8 cellular contexts compared by ENCODE assay signal in genomic region chr5:61933787-61934626, GRCh38.
DNase-seq lines count a peak whose midpoint lies in the region; ATAC-seq and TF ChIP-seq lines count a peak whose summit lies in the region.

No MANE protein-coding gene starts in this region.

- H3K9me3 ChIP-seq in upper lobe of left lung = no peaks in the 10 kb centered on the region

- 47 to 52% methylated on average over 4 of the region's 4 CpGs for WGBS in upper lobe of left lung, 2 donors

- ATAC-seq in HG02973 (IDR thresholded peaks at IDR 0.05; ENCODE audit: unreplicated experiment) = peak; percentile 78
- ATAC-seq in left lobe of liver = peak; percentile 95
- peak; percentile 60 to 67 for ATAC-seq in upper lobe of left lung (ENCODE audit: low FRiP score in 2 of 2)
- no peak for ATAC-seq in HG02610 (IDR thresholded peaks at IDR 0.05; ENCODE audit: unreplicated experiment)

- H3K27me3 ChIP-seq in upper lobe of left lung = no peaks in the 10 kb centered on the region

- H3K36me3 ChIP-seq in upper lobe of left lung = no peaks in the 10 kb centered on the region

- TF ChIP-seq EP300 in upper lobe of left lung (IDR thresholded peaks at IDR 0.05) = no peak

- peak; percentile 38 for TF ChIP-seq CTCF in cardiac fibroblast (IDR thresholded peaks at IDR 0.05; ENCODE audit: low read depth, low read length)
- peak in 5 of 6 experiments; percentile 35 to 66 (median 57) for TF ChIP-seq CTCF in upper lobe of left lung (IDR thresholded peaks at IDR 0.05)

- TF ChIP-seq POLR2A in upper lobe of left lung (IDR thresholded peaks at IDR 0.05) = no peak

- H3K27ac ChIP-seq in upper lobe of left lung = no peak overlapping the region

- H3K4me1 ChIP-seq in upper lobe of left lung = no peaks in the 10 kb centered on the region

- no peak overlapping the region for H3K4me3 ChIP-seq in cardiac fibroblast (replicated peaks in 1 of 2; ENCODE audit: low read depth in 2 of 2, low read length in 2 of 2)
- H3K4me3 ChIP-seq in upper lobe of left lung = no peak overlapping the region

- peak; percentile 34 for DNase-seq in activated CD4-positive, alpha-beta T cell treated with anti-CD3 and anti-CD28 coated beads for 48 hours
- DNase-seq in activated CD4-positive, alpha-beta T cell treated with anti-CD3 and anti-CD28 coated beads, Interleukin-2, amount 50 U/mL, for 1 hour = no peak
- DNase-seq in NCI-H510A treated with DMSO at 0.1 percent for 48 hours (lab: John Stamatoyannopoulos, UW) (peak; percentile 29), cardiac fibroblast (ENCODE audit: low read depth in 2 of 2) (peak; percentile 50 to 57), left lobe of liver (ENCODE audit: low spot score) (peak; percentile 58), upper lobe of left lung (peak in 1 of 2 donors; percentile 34)
